8 cellular contexts compared by ENCODE assay signal in the genomic region with DNA sequence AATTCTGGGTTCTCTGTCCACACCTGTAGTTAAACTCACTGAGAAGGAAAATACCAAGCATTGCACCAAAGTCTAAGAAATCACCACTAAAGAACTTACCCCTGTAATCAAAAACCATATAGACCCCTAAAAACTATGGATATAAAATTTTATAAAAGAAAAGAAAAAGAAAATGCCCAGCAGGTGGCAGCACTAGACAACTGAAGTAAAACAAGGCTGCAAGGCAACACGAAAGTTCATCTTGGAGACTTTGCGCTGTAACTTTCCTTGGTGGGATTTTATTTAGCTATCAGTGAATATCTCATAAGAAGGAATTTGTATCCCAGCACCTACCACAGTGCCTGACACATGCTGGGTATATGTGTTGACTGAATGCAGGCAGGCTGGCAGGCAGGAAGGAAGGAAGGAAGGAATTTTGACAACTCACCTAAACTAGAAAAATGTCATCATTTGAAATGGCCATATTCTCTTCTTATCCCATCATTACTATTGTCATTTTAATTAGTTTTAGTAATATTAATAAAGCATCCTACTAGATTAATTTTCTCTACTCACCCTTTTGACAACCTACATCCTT.
DNase-seq lines count a peak whose midpoint lies in the region; ATAC-seq, FAIRE-seq and TF ChIP-seq lines count a peak whose summit lies in the region.

No MANE protein-coding gene starts in this region.

- peaks cover 17% of the 10 kb centered on the region for H3K4me1 ChIP-seq in astrocyte (ENCODE audit: insufficient read depth, low read length)

- H3K9me3 Mint-ChIP-seq in astrocyte (ENCODE audit: unreplicated experiment): peaks cover 2% of the 10 kb centered on the region

- H4K20me1 ChIP-seq in astrocyte (ENCODE audit: insufficient read depth, low read length): no peaks in the 10 kb centered on the region

- H3K4me2 ChIP-seq in astrocyte (ENCODE audit: low read length): no peak overlapping the region

- TF ChIP-seq CTCF in GM12864 (IDR thresholded peaks at IDR 0.05; ENCODE audit: low read depth, low read length, missing control alignments) (peak; percentile 24), astrocyte (IDR thresholded peaks at IDR 0.05; ENCODE audit: insufficient read depth, low read depth, low read length) (peak; percentile 46)

- no peak overlapping the region for H3K27ac Mint-ChIP-seq in T-helper 17 cell
- H3K27ac Mint-ChIP-seq in astrocyte (ENCODE audit: unreplicated experiment): no peak overlapping the region

- H3K27ac ChIP-seq in astrocyte (ENCODE audit: low read depth, low read length): no peak overlapping the region

- H3K4me3 Mint-ChIP-seq in T-helper 17 cell (peak overlapping the region; percentile 12), astrocyte (ENCODE audit: unreplicated experiment) (no peak overlapping the region)

- peaks cover 3% of the 10 kb centered on the region for H3K36me3 Mint-ChIP-seq in T-helper 17 cell (ENCODE audit: low read depth)
- H3K36me3 Mint-ChIP-seq in astrocyte (ENCODE audit: low read depth, unreplicated experiment): no peaks in the 10 kb centered on the region

- DNase-seq in GM12864 (ENCODE audit: low read depth): no peak
- peak; percentile 12 for DNase-seq in NCI-H1436 treated with DMSO at 0.1 percent for 48 hours (lab: John Stamatoyannopoulos, UW)
- DNase-seq in T-helper 17 cell: peak; percentile 20 to 53 (median 44)
- peak; percentile 63 for DNase-seq in astrocyte (ENCODE audit: low read depth)
- DNase-seq in hypothalamus (lab: John Stamatoyannopoulos, UW): peak in 26 of 51 donors; percentile 1 to 70 (median 14)
- DNase-seq in stimulated activated CD4-positive, alpha-beta T cell treated with anti-CD3 and anti-CD28 coated beads, Interleukin-12 subunit alpha, Interleukin-12 subunit beta, amount 100 ng/mL, for 48 hours (ENCODE audit: low read depth in 2 of 3, low spot score in 1 of 3): peak; percentile 15 to 72 (median 60)

- H3K36me3 ChIP-seq in astrocyte (ENCODE audit: insufficient read depth, low read length): no peaks in the 10 kb centered on the region

- H2AFZ ChIP-seq in astrocyte (ENCODE audit: low read depth, low read length): no peak overlapping the region

- no peak overlapping the region for H3K9ac ChIP-seq in astrocyte (ENCODE audit: low read length)

- H3K9me3 ChIP-seq in T-helper 17 cell (ENCODE audit: control insufficient read depth, low read length, poor library complexity, severe bottlenecking): no peaks in the 10 kb centered on the region
- no peaks in the 10 kb centered on the region for H3K9me3 ChIP-seq in astrocyte (ENCODE audit: insufficient read depth, low read depth, low read length)

- no peaks in the 10 kb centered on the region for H3K79me2 ChIP-seq in astrocyte (ENCODE audit: insufficient read depth, low read length)

- H3K4me1 Mint-ChIP-seq in T-helper 17 cell (peaks cover 8% of the 10 kb centered on the region), astrocyte (ENCODE audit: low read depth, unreplicated experiment) (peaks cover 16% of the 10 kb centered on the region)

- H3K4me3 ChIP-seq in GM12864 (ENCODE audit: low read depth, low read length) (no peak overlapping the region), astrocyte (ENCODE audit: insufficient read depth, low read depth, low read length) (no peak overlapping the region)

- H3K27me3 Mint-ChIP-seq in T-helper 17 cell (peaks cover 30% of the 10 kb centered on the region), astrocyte (ENCODE audit: low read depth, unreplicated experiment) (peaks cover 5% of the 10 kb centered on the region)

- ATAC-seq in T-helper 17 cell (peak; percentile 42), HG03095 (IDR thresholded peaks at IDR 0.05; ENCODE audit: unreplicated experiment) (no peak), HG02885 (IDR thresholded peaks at IDR 0.05; ENCODE audit: poor library complexity, unreplicated experiment) (no peak)

- peaks cover 2% of the 10 kb centered on the region for H3K27me3 ChIP-seq in astrocyte (ENCODE audit: insufficient read depth, low read length)

- FAIRE-seq in astrocyte (lab: Jason Lieb, UNC): no peak
